In genomic region chr5:160083012-160083436, GRCh38 we compare ENCODE assay signal across 11 cellular contexts.
DNase-seq lines count a peak whose midpoint lies in the region; ATAC-seq, FAIRE-seq and TF ChIP-seq lines count a peak whose summit lies in the region.
"Had no signal": no experiment of that assay in that cellular context is flagged by ENCODE, and none has a peak within 500 bp of the region (broad histone marks: within the 10 kb centered on the region; RNA-seq: fewer than 3 reads in every experiment).

No MANE protein-coding gene starts in this region.

- TF ChIP-seq CTCF in astrocyte of the spinal cord (IDR thresholded peaks at IDR 0.05; ENCODE audit: low read depth, low read length), result no peak

- no peak overlapping the region for H3K4me3 ChIP-seq in astrocyte of the spinal cord (ENCODE audit: low read depth, low read length)
- H3K4me3 ChIP-seq: transverse colon had no signal

- peak; percentile 23 for FAIRE-seq in A204.1 (lab: Jason Lieb, UNC)

- ATAC-seq in GM19455 (IDR thresholded peaks at IDR 0.05; ENCODE audit: unreplicated experiment) (no peak), GM21390 (IDR thresholded peaks at IDR 0.05; ENCODE audit: unreplicated experiment) (no peak)
- ATAC-seq: activated CD4-positive, CD25-positive, alpha-beta regulatory T cell treated with anti-CD3 and anti-CD28 coated beads, Interleukin-2, amount 50 U/mL, for 24 hours had no signal

- DNase-seq in HS-27A (ENCODE audit: low read depth) (peak; percentile 69), astrocyte of the spinal cord (ENCODE audit: low read depth, low spot score) (peak; percentile 82), iris pigment epithelial cell (ENCODE audit: low read depth) (peak; percentile 85), middle frontal gyrus (ENCODE audit: extremely low spot score, low spot score) (no peak), inferior parietal cortex (ENCODE audit: extremely low spot score) (no peak)
- DNase-seq: naive B cell, transverse colon had no signal

- in situ Hi-C loops in astrocyte of the spinal cord (cut with HindIII; ENCODE audit: low sequenced_read_pairs), result no loop called here

Comparison
In these comparisons a context has a peak if more than half of its experiments do, and no peak if none do; other contexts are left out.
1. DNase-seq: peak in HS-27A (single experiment), astrocyte of the spinal cord (single experiment) and iris pigment epithelial cell (single experiment); none in middle frontal gyrus (single experiment) and inferior parietal cortex (single experiment).